ENCODE assay signal across 9 cellular contexts in the genomic region with DNA sequence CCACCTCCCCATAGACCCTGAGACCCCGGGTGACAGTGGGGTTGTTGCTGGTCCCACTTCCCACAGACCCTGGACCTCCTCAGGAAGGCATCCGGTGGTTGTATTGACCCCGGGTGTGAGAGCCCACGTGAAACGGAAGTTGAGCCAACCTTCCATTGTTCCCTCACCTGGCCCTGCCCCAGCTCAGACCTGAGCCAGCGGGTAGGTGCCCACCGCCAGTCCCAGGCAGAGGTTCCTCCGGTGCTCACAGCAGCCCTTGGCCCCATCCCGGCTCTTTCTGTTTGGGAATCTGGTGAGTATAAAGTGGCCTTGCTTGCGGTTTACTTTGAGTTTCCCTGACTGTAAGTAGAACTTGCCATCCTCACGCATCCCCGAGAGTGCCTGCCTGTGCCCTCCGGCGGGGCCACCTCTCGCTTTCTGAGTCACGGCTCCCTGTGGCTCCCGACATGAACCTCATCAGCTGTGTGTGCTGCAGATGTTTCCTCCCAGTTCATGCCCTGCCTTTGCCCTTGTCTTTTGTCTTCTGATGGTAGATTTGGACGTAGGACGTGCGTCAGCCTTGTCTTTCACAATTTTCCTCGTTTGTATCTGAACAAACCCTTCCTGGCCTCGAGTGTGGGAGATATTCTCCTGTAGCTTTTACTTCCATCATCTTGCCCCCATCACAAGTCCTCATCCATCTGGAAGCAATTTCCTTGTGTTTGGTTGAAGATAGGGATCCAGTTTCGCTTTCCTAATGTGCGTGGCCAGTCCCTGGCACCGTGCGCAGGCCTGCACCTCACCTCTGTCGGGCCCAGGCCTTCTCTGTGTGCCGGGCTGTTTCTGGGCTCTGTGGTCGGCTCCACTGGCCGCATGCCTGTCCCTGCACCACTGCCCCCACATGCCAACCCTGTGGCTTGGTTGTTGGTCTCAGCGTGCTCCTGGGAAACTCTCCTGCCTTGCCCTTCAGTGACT.
A peak's percentile ranks its signal among the peaks of the same experiment; 100 is the strongest.
DNase-seq lines count a peak whose midpoint lies in the region; TF ChIP-seq lines count a peak whose summit lies in the region.
"Had no signal": no experiment of that assay in that cellular context is flagged by ENCODE, and none has a peak within 500 bp of the region (broad histone marks: within the 10 kb centered on the region; RNA-seq: fewer than 3 reads in every experiment).

No MANE protein-coding gene starts in this region.

- peak; percentile 70 for DNase-seq in SIG-M5 treated with dmso at 0.1 percent for 504 hours (lab: John Stamatoyannopoulos, UW; ENCODE audit: unreplicated experiment)
- no peak for DNase-seq in SIG-M5 (lab: John Stamatoyannopoulos, UW)
- peak; percentile 16 for DNase-seq in T-helper 2 cell treated with Interferon-gamma antibody and Interleukin-4, amounts not matched to agents 5 μg/mL and 100 μg/mL, for 36 hours (ENCODE audit: low spot score)
- no peak for DNase-seq in glutamatergic neuron
- peak; percentile 57 for DNase-seq in stimulated activated CD8-positive, alpha-beta memory T cell treated with anti-CD3 and anti-CD28 coated beads, Interleukin-4, amount 100 ng/mL, for 48 hours
- DNase-seq in KG1 (lab: John Stamatoyannopoulos, UW): no peak
- DNase-seq in HUDEP-2 (lab: John Stamatoyannopoulos, UW; ENCODE audit: unreplicated experiment in 76 of 76): no peak
- DNase-seq in central memory CD4-positive, alpha-beta T cell: no peak
- DNase-seq: T1000 had no signal

- no peaks in the 10 kb centered on the region for H3K9me3 Mint-ChIP-seq in T-helper 2 cell treated with Interferon-gamma antibody and Interleukin-4, amounts not matched to agents 5 μg/mL and 100 μg/mL, for 36 hours
- peaks cover 14% of the 10 kb centered on the region for H3K9me3 Mint-ChIP-seq in glutamatergic neuron (ENCODE audit: unreplicated experiment)

- peaks cover 4% of the 10 kb centered on the region for H3K4me1 Mint-ChIP-seq in T-helper 2 cell treated with Interferon-gamma antibody and Interleukin-4, amounts not matched to agents 5 μg/mL and 100 μg/mL, for 36 hours (ENCODE audit: low read depth)
- peaks cover 6% of the 10 kb centered on the region for H3K4me1 Mint-ChIP-seq in glutamatergic neuron (ENCODE audit: low read depth, unreplicated experiment)

- no peak overlapping the region for H3K4me3 Mint-ChIP-seq in T-helper 2 cell treated with Interferon-gamma antibody and Interleukin-4, amounts not matched to agents 5 μg/mL and 100 μg/mL, for 36 hours
- H3K4me3 Mint-ChIP-seq in glutamatergic neuron (ENCODE audit: unreplicated experiment): no peak overlapping the region

- H3K27ac Mint-ChIP-seq in T-helper 2 cell treated with Interferon-gamma antibody and Interleukin-4, amounts not matched to agents 5 μg/mL and 100 μg/mL, for 36 hours: no peak overlapping the region
- peak overlapping the region; percentile 54 for H3K27ac Mint-ChIP-seq in glutamatergic neuron (ENCODE audit: unreplicated experiment)

- H3K27me3 Mint-ChIP-seq in T-helper 2 cell treated with Interferon-gamma antibody and Interleukin-4, amounts not matched to agents 5 μg/mL and 100 μg/mL, for 36 hours (ENCODE audit: low read depth): peaks cover 14% of the 10 kb centered on the region
- H3K27me3 Mint-ChIP-seq in glutamatergic neuron (ENCODE audit: unreplicated experiment): peaks cover 9% of the 10 kb centered on the region

- TF ChIP-seq CTCF in glutamatergic neuron (IDR thresholded peaks at IDR 0.05; ENCODE audit: partially characterized antibody, unreplicated experiment): no peak

- H3K36me3 Mint-ChIP-seq in T-helper 2 cell treated with Interferon-gamma antibody and Interleukin-4, amounts not matched to agents 5 μg/mL and 100 μg/mL, for 36 hours (ENCODE audit: low read depth): no peaks in the 10 kb centered on the region
- H3K36me3 Mint-ChIP-seq in glutamatergic neuron (ENCODE audit: unreplicated experiment): no peaks in the 10 kb centered on the region

Comparison
In these comparisons a context has a peak if more than half of its experiments do, and no peak if none do; other contexts are left out.
1. DNase-seq: peak in SIG-M5 treated with dmso at 0.1 percent for 504 hours (single experiment), T-helper 2 cell treated with Interferon-gamma antibody and Interleukin-4, amounts not matched to agents 5 μg/mL and 100 μg/mL, for 36 hours (single experiment) and stimulated activated CD8-positive, alpha-beta memory T cell treated with anti-CD3 and anti-CD28 coated beads, Interleukin-4, amount 100 ng/mL, for 48 hours (single experiment); none in SIG-M5 (single experiment), glutamatergic neuron (single experiment), KG1 (single experiment), HUDEP-2 (0 of 76) and central memory CD4-positive, alpha-beta T cell (single experiment).